ENCODE assay signal across 8 cellular contexts in the genomic region with DNA sequence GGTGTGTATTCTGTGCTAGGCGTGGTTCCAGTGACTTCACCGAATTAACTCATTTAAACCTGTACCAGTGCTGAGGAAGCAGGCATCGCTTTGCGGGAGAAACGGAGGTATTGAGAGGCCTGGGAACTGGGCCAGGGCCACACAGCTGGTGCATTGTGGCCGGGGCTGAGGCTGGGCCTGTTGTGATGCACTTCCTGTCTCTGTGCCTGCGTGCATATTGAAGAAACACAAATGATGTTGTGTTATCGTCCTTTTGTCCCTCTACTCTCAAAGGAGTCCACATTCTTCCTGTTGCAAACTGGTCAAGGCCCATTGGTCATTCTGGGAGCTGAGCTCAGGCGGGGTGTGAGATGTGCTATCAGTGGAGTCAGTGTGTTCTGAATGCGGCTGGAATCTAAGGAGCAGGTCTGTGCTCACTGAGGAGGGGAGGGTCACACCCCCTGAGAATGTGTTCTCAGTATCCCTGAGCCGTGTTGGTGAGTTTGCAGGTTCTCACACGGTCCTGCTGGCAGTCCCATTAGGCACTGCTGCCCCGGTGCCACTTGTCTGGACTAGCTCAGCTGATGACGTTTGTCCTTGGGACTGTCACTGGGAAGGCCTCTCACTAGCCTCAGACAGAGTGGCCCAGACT.
A peak's percentile ranks its signal among the peaks of the same experiment; 100 is the strongest.
DNase-seq lines count a peak whose midpoint lies in the region; ATAC-seq, FAIRE-seq and TF ChIP-seq lines count a peak whose summit lies in the region.

No MANE protein-coding gene starts in this region.

- H3K4ac ChIP-seq in H1 (replicated peaks; ENCODE audit: insufficient read length, low read depth, low read length), result no peak overlapping the region

- peak; percentile 41 for DNase-seq in G401 (ENCODE audit: low spot score)
- DNase-seq in T-helper 2 cell, result peak in 3 of 5 experiments; percentile 16 to 80 (median 67)
- DNase-seq in H1 (ENCODE audit: low read depth in 1 of 2, low spot score in 2 of 2), result no peak
- peak; percentile 48 for DNase-seq in natural killer cell
- DNase-seq in ACHN, result no peak
- no peak for DNase-seq in iPS-NIHi7 (ENCODE audit: extremely low spot score)
- no peak for DNase-seq in effector CD8-positive, alpha-beta T cell (lab: John Stamatoyannopoulos, UW)

- H3K36me3 Mint-ChIP-seq in natural killer cell, result no peaks in the 10 kb centered on the region

- no peak for TF ChIP-seq RAD21 in H1 (IDR thresholded peaks at IDR 0.05 in 1 of 2, conservative IDR thresholded peaks at IDR 0.05 in 1 of 2; ENCODE audit: low read depth in 2 of 2, low read length in 2 of 2)

- no peak overlapping the region for H3K4me2 ChIP-seq in H1 (ENCODE audit: insufficient read depth in 1 of 2, low read depth in 2 of 2, low read length in 2 of 2)

- no peaks in the 10 kb centered on the region for H3K9me3 Mint-ChIP-seq in natural killer cell

- H3K27me3 ChIP-seq in H1 (replicated peaks in 1 of 4; ENCODE audit: control insufficient read depth in 3 of 4, extremely low read depth in 1 of 4, insufficient read depth in 3 of 4, low read length in 3 of 4), result no peaks in the 10 kb centered on the region

- peak; percentile 63 for ATAC-seq in HG02870 (IDR thresholded peaks at IDR 0.05; ENCODE audit: unreplicated experiment)
- ATAC-seq in natural killer cell, result peak; percentile 84 to 92 (median 92)

- peaks cover 0 to 4% (median 1%) of the 10 kb centered on the region in 4 experiments; a peak in 3 of 7 replicates for H3K4me1 ChIP-seq in H1 (replicated peaks in 1 of 4; ENCODE audit: control insufficient read depth in 3 of 4, insufficient read depth in 4 of 4, low read length in 3 of 4)

- FAIRE-seq in H1 (lab: Jason Lieb, UNC), result no peak

- H3K23ac ChIP-seq in H1 (ENCODE audit: insufficient read length), result no peak overlapping the region

- no peak overlapping the region for H3K18ac ChIP-seq in H1 (ENCODE audit: extremely low read depth, low read length)

- H3K27ac Mint-ChIP-seq in natural killer cell, result peak overlapping the region; percentile 90 to 94

- CTCF ChIA-PET in H1 (lab: Charles Lee; ENCODE audit: partially characterized antibody), result interaction anchor here (1.1 to 1.8 kb wide), 6 partner anchors 9 to 83 kb away, joined by 3 to 5 read pairs (median 4); no protein-coding TSS in a partner anchor

- H3K4me3 ChIP-seq in H1 (ENCODE audit: extremely low read depth in 1 of 4, insufficient read depth in 2 of 4, low read depth in 3 of 4, low read length in 4 of 4), result no peak overlapping the region

- peaks cover 36% of the 10 kb centered on the region for H3K79me1 ChIP-seq in H1 (ENCODE audit: low read depth, low read length)

- H4K8ac ChIP-seq in H1 (ENCODE audit: extremely low read depth, insufficient read depth, low read length), result peak overlapping the region; percentile 25; the same call in 1 of the 2 replicates

- H2AK5ac ChIP-seq in H1 (ENCODE audit: low read depth, low read length), result no peak overlapping the region

- no peak for TF ChIP-seq CTCF in H1 (IDR thresholded peaks at IDR 0.05; ENCODE audit: control extremely low read depth in 1 of 3, insufficient read depth in 1 of 3, low read depth in 1 of 3, low read length in 3 of 3)
- no peak for TF ChIP-seq CTCF in natural killer cell (IDR thresholded peaks at IDR 0.05)

- H4K20me1 ChIP-seq in H1 (replicated peaks in 1 of 2; ENCODE audit: control insufficient read depth in 1 of 2, insufficient read depth in 2 of 2, low read length in 2 of 2), result peaks cover 21 to 36% of the 10 kb centered on the region in 2 experiments

- no peak overlapping the region for H2BK15ac ChIP-seq in H1 (ENCODE audit: low read length)

- H2BK20ac ChIP-seq in H1 (ENCODE audit: low read length), result no peak overlapping the region

- no peak overlapping the region for H2BK12ac ChIP-seq in H1 (ENCODE audit: low read depth, low read length)

- intact Hi-C loops in natural killer cell (cut with micrococcal nuclease), result loop anchor here (1.0 kb wide), 2 partner anchors 11 to 24 kb away; no protein-coding TSS in a partner anchor

- in situ Hi-C loops in G401 (cut with HindIII; ENCODE audit: low sequenced_read_pairs), result no loop called here
- in situ Hi-C loops in ACHN (cut with HindIII; ENCODE audit: low pct_ligation_motif_present, low pct_unique_long_range_greater_than_20kb, low sequenced_read_pairs), result no loop called here

- peak overlapping the region; percentile 52; the same call in 1 of the 2 replicates for H2BK5ac ChIP-seq in H1 (ENCODE audit: low read depth, low read length)

- TF ChIP-seq POLR2A in H1 (IDR thresholded peaks at IDR 0.05; ENCODE audit: control extremely low read depth in 1 of 2, low read depth in 2 of 2, low read length in 2 of 2), result no peak

- H4K5ac ChIP-seq in H1 (ENCODE audit: insufficient read length, low read depth, low read length), result no peak overlapping the region

- H3K27me3 Mint-ChIP-seq in natural killer cell (ENCODE audit: low read depth in 2 of 2), result no peaks in the 10 kb centered on the region

- H2AFZ ChIP-seq in H1 (ENCODE audit: low read length), result no peak overlapping the region

- peaks cover 78 to 83% of the 10 kb centered on the region in 2 donors for H3K4me1 Mint-ChIP-seq in natural killer cell

- H3K23me2 ChIP-seq in H1 (ENCODE audit: low read depth, low read length), result no peaks in the 10 kb centered on the region

- no peak overlapping the region for H2BK120ac ChIP-seq in H1 (replicated peaks; ENCODE audit: low read depth, low read length)

- H3K56ac ChIP-seq in H1 (replicated peaks; ENCODE audit: insufficient read length, low read depth, low read length), result no peak overlapping the region

- H3K36me3 ChIP-seq in H1 (ENCODE audit: control insufficient read depth in 2 of 4, insufficient read depth in 4 of 4, low read length in 3 of 4), result peaks cover 0 to 3% (median 0%) of the 10 kb centered on the region in 4 experiments; a peak in 1 of 8 replicates

- no peak for TF ChIP-seq EP300 in H1 (IDR thresholded peaks at IDR 0.05; ENCODE audit: borderline replicate concordance in 1 of 2, low read depth in 2 of 2, low read length in 2 of 2)

- peak overlapping the region; percentile 77 for H3K4me3 Mint-ChIP-seq in natural killer cell

- no peak overlapping the region for H3K9ac ChIP-seq in H1 (replicated peaks in 1 of 4; ENCODE audit: extremely low read depth in 1 of 4, low read depth in 3 of 4, low read length in 3 of 4)

- 93% methylated on average over 14 of the region's 14 CpGs; no CpG with 5 or more reads in 1 of the 2 experiments for WGBS in H1 (ENCODE audit: extremely low coverage in 1 of 2, insufficient coverage in 1 of 2, insufficient read length in 1 of 2, insufficient replicate concordance in 2 of 2, low coverage in 1 of 2, low lambda C conversion rate in 2 of 2, missing lambda C conversion rate in 1 of 2), 2 experiments

- no peak overlapping the region for H3K27ac ChIP-seq in H1 (ENCODE audit: low read depth, low read length)

- H3K79me2 ChIP-seq in H1 (ENCODE audit: control insufficient read depth in 1 of 2, insufficient read depth in 2 of 2, low read length in 2 of 2), result peaks cover 3 to 95% of the 10 kb centered on the region in 2 experiments

- no peak overlapping the region for H3K14ac ChIP-seq in H1 (ENCODE audit: insufficient read length)

- H4K91ac ChIP-seq in H1 (replicated peaks; ENCODE audit: insufficient read length, low read length), result no peak overlapping the region

- POLR2A ChIA-PET in H1 (lab: Charles Lee; ENCODE audit: partially characterized antibody), result interaction anchor here (1.4 kb wide), 1 partner anchor 9 kb away, joined by 3 read pairs; no protein-coding TSS in a partner anchor

- no peaks in the 10 kb centered on the region for H3K9me3 ChIP-seq in H1 (ENCODE audit: insufficient read depth in 2 of 2, low read depth in 1 of 2, low read length in 1 of 2)

TF ChIP-seq in H1, 55 proteins besides CTCF, POLR2A, EP300 and RAD21:
- TF ChIP-seq BCL11A (IDR thresholded peaks at IDR 0.05; ENCODE audit: low read depth in 2 of 2, low read length in 2 of 2) (no peak), EZH2 (IDR thresholded peaks at IDR 0.05; ENCODE audit: low read depth, low read length, severe bottlenecking) (no peak), RXRA (IDR thresholded peaks at IDR 0.05; ENCODE audit: insufficient read depth, low read depth, low read length) (no peak), CHD1 (IDR thresholded peaks at IDR 0.05; ENCODE audit: low read depth, low read length) (no peak), SAP30 (IDR thresholded peaks at IDR 0.05; ENCODE audit: insufficient read depth, insufficient replicate concordance, low read length) (no peak), SP4 (IDR thresholded peaks at IDR 0.05; ENCODE audit: low read length) (no peak), FOSL1 (IDR thresholded peaks at IDR 0.05; ENCODE audit: insufficient read depth, low read depth, low read length) (no peak), TAF7 (optimal IDR thresholded peaks at IDR 0.05; ENCODE audit: borderline replicate concordance, low read depth, low read length) (no peak), TCF12 (IDR thresholded peaks at IDR 0.05; ENCODE audit: low read depth, low read length) (no peak)
- TF ChIP-seq, protein P1, sequence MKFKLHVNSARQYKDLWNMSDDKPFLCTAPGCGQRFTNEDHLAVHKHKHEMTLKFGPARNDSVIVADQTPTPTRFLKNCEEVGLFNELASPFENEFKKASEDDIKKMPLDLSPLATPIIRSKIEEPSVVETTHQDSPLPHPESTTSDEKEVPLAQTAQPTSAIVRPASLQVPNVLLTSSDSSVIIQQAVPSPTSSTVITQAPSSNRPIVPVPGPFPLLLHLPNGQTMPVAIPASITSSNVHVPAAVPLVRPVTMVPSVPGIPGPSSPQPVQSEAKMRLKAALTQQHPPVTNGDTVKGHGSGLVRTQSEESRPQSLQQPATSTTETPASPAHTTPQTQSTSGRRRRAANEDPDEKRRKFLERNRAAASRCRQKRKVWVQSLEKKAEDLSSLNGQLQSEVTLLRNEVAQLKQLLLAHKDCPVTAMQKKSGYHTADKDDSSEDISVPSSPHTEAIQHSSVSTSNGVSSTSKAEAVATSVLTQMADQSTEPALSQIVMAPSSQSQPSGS (IDR thresholded peaks at IDR 0.05; ENCODE audit: low read length), result no peak

Comparison
In these comparisons a context has a peak if more than half of its experiments do, and no peak if none do; other contexts are left out.
1. DNase-seq: peak in G401 (single experiment), T-helper 2 cell (3 of 5) and natural killer cell (single experiment); none in H1 (0 of 2), ACHN (single experiment), iPS-NIHi7 (single experiment) and effector CD8-positive, alpha-beta T cell (single experiment).